Comparison of ENCODE assay signal across 12 cellular contexts in genomic region chrX:153055827-153056748, GRCh38. TPM values are rescaled to one million over a fixed set of nuclear protein-coding genes. Genes with fewer than 3 reads are reported as not detected.
DNase-seq lines count a peak whose midpoint lies in the region; ATAC-seq, FAIRE-seq and TF ChIP-seq lines count a peak whose summit lies in the region.
"Had no signal": no experiment of that assay in that cellular context is flagged by ENCODE, and none has a peak within 500 bp of the region (broad histone marks: within the 10 kb centered on the region; RNA-seq: fewer than 3 reads in every experiment).

Gene PNMA3, plus strand, starts transcription at chrX:153056470. Its CDS starts 586 bp downstream, at chrX:153057056.

- H3K27me3 ChIP-seq in astrocyte (ENCODE audit: insufficient read depth, low read length) (peaks cover 4% of the 10 kb centered on the region), left lung (peaks cover 6 to 36% of the 10 kb centered on the region in 2 donors)

- H3K36me3 ChIP-seq in astrocyte (ENCODE audit: insufficient read depth, low read length) (no peaks in the 10 kb centered on the region), left lung (no peaks in the 10 kb centered on the region)
- H3K36me3 ChIP-seq: SJSA1 had no signal

- H2AFZ ChIP-seq in astrocyte (ENCODE audit: low read depth, low read length): no peak within 1 kb of the TSS

- intact Hi-C loops in left lung (cut with DNase I): no loop called here

- H3K27ac ChIP-seq in astrocyte (ENCODE audit: low read depth, low read length) (no peak within 1 kb of the TSS), left lung (no peak within 1 kb of the TSS)
- H3K27ac ChIP-seq: SJSA1 had no signal

- TF ChIP-seq CTCF in astrocyte (IDR thresholded peaks at IDR 0.05; ENCODE audit: insufficient read depth, low read depth, low read length) (no peak), left lung (IDR thresholded peaks at IDR 0.05) (no peak)

- no peak within 1 kb of the TSS for H3K9ac ChIP-seq in astrocyte (ENCODE audit: low read length)

- H3K4me2 ChIP-seq in astrocyte (ENCODE audit: low read length): no peak within 1 kb of the TSS

- H3K4me3 ChIP-seq in astrocyte (ENCODE audit: insufficient read depth, low read depth, low read length) (no peak within 1 kb of the TSS), left lung (no peak within 1 kb of the TSS)
- H3K4me3 ChIP-seq: SJSA1 had no signal

- DNase-seq in activated T-cell treated with anti-CD3 and anti-CD28 coated beads, Interleukin-2, amount 50 U/mL, for 72 hours: no peak
- no peak for DNase-seq in activated T-cell treated with anti-CD3 and anti-CD28 coated beads, Interleukin-2, amount 50 U/mL, for 1 hour
- DNase-seq in astrocyte (ENCODE audit: low read depth) (no peak), left lung (no peak), NOMO-1 treated with dmso at 0.1 percent for 144 hours (lab: John Stamatoyannopoulos, UW; ENCODE audit: unreplicated experiment) (no peak), 8988T (no peak)
- DNase-seq: activated CD4-positive, alpha-beta T cell treated with anti-CD3 and anti-CD28 coated beads, Interleukin-2, amount 50 U/mL, for 48 hours; AML-193; NCI-H2081 treated with DMSO at 0.1 percent for 48 hours had no signal

- H3K9me3 Mint-ChIP-seq in activated T-cell treated with anti-CD3 and anti-CD28 coated beads, Interleukin-2, amount 50 U/mL, for 72 hours: no peaks in the 10 kb centered on the region
- H3K9me3 Mint-ChIP-seq in astrocyte (ENCODE audit: unreplicated experiment): no peaks in the 10 kb centered on the region
- H3K9me3 Mint-ChIP-seq in stimulated activated memory B cell treated with anti-CD40 and anti-IgM and Interleukin-4, amounts not matched to agents 10 μg/mL and 1 μg/mL and 100 μg/mL, for 72 hours: no peaks in the 10 kb centered on the region

- ATAC-seq in activated T-cell treated with anti-CD3 and anti-CD28 coated beads, Interleukin-2, amount 50 U/mL, for 72 hours (replicated peaks in 1 of 2): peak; percentile 40 to 49
- ATAC-seq in left lung: peak; percentile 59
- peak; percentile 47 for ATAC-seq in stimulated activated memory B cell treated with anti-CD40 and anti-IgM and Interleukin-4, amounts not matched to agents 10 μg/mL and 1 μg/mL and 100 μg/mL, for 72 hours
- no peak for ATAC-seq in GM18870 (IDR thresholded peaks at IDR 0.05; ENCODE audit: unreplicated experiment)

- H3K9me3 ChIP-seq in astrocyte (ENCODE audit: insufficient read depth, low read depth, low read length) (no peaks in the 10 kb centered on the region), left lung (no peaks in the 10 kb centered on the region)
- H3K9me3 ChIP-seq: SJSA1 had no signal

- no peaks in the 10 kb centered on the region for H4K20me1 ChIP-seq in astrocyte (ENCODE audit: insufficient read depth, low read length)

- H3K36me3 Mint-ChIP-seq in activated T-cell treated with anti-CD3 and anti-CD28 coated beads, Interleukin-2, amount 50 U/mL, for 72 hours (ENCODE audit: insufficient read depth in 2 of 2): no peaks in the 10 kb centered on the region
- no peaks in the 10 kb centered on the region for H3K36me3 Mint-ChIP-seq in astrocyte (ENCODE audit: low read depth, unreplicated experiment)
- no peaks in the 10 kb centered on the region for H3K36me3 Mint-ChIP-seq in stimulated activated memory B cell treated with anti-CD40 and anti-IgM and Interleukin-4, amounts not matched to agents 10 μg/mL and 1 μg/mL and 100 μg/mL, for 72 hours

- H3K79me2 ChIP-seq in astrocyte (ENCODE audit: insufficient read depth, low read length): no peaks in the 10 kb centered on the region

- H3K4me1 ChIP-seq in astrocyte (ENCODE audit: insufficient read depth, low read length) (no peaks in the 10 kb centered on the region), left lung (no peaks in the 10 kb centered on the region)
- H3K4me1 ChIP-seq: SJSA1 had no signal

- H3K27ac Mint-ChIP-seq in activated T-cell treated with anti-CD3 and anti-CD28 coated beads, Interleukin-2, amount 50 U/mL, for 72 hours: no peak within 1 kb of the TSS
- no peak within 1 kb of the TSS for H3K27ac Mint-ChIP-seq in astrocyte (ENCODE audit: unreplicated experiment)
- H3K27ac Mint-ChIP-seq in stimulated activated memory B cell treated with anti-CD40 and anti-IgM and Interleukin-4, amounts not matched to agents 10 μg/mL and 1 μg/mL and 100 μg/mL, for 72 hours: no peak within 1 kb of the TSS

- no peaks in the 10 kb centered on the region for H3K27me3 Mint-ChIP-seq in activated T-cell treated with anti-CD3 and anti-CD28 coated beads, Interleukin-2, amount 50 U/mL, for 72 hours (ENCODE audit: low read depth)
- peaks cover 18% of the 10 kb centered on the region for H3K27me3 Mint-ChIP-seq in astrocyte (ENCODE audit: low read depth, unreplicated experiment)
- H3K27me3 Mint-ChIP-seq in stimulated activated memory B cell treated with anti-CD40 and anti-IgM and Interleukin-4, amounts not matched to agents 10 μg/mL and 1 μg/mL and 100 μg/mL, for 72 hours: peaks cover 9% of the 10 kb centered on the region

- FAIRE-seq in astrocyte (lab: Jason Lieb, UNC): no peak

- H3K4me1 Mint-ChIP-seq in activated T-cell treated with anti-CD3 and anti-CD28 coated beads, Interleukin-2, amount 50 U/mL, for 72 hours (ENCODE audit: low read depth): no peaks in the 10 kb centered on the region
- H3K4me1 Mint-ChIP-seq in astrocyte (ENCODE audit: low read depth, unreplicated experiment): no peaks in the 10 kb centered on the region
- peaks cover 5% of the 10 kb centered on the region for H3K4me1 Mint-ChIP-seq in stimulated activated memory B cell treated with anti-CD40 and anti-IgM and Interleukin-4, amounts not matched to agents 10 μg/mL and 1 μg/mL and 100 μg/mL, for 72 hours

- H3K4me3 Mint-ChIP-seq in activated T-cell treated with anti-CD3 and anti-CD28 coated beads, Interleukin-2, amount 50 U/mL, for 72 hours: peak within 1 kb of the TSS; percentile 16 to 51
- peak within 1 kb of the TSS; percentile 57 for H3K4me3 Mint-ChIP-seq in astrocyte (ENCODE audit: unreplicated experiment)
- H3K4me3 Mint-ChIP-seq in stimulated activated memory B cell treated with anti-CD40 and anti-IgM and Interleukin-4, amounts not matched to agents 10 μg/mL and 1 μg/mL and 100 μg/mL, for 72 hours: peak within 1 kb of the TSS; percentile 26

RNA-seq across cellular contexts. Expression of gene PNMA3, which starts in this region (rescaled TPM):
- 1 to 10 TPM; 1.3 to 2.2 TPM for total RNA-seq in activated T-cell treated with anti-CD3 and anti-CD28 coated beads, Interleukin-2, amount 50 U/mL, for 72 hours
- total RNA-seq in astrocyte (0.82 and 0.93 TPM in 2 replicates), left lung (under 1 TPM; 0.12 to 0.13 TPM)
- total RNA-seq: SJSA1 had no signal

Comparison
In these comparisons a context has a peak if more than half of its experiments do, and no peak if none do; other contexts are left out.
1. Peak in ATAC-seq in left lung; RNA of the gene not detected or under 1 TPM.